Comparison of ENCODE assay signal across 8 cellular contexts in the genomic region with DNA sequence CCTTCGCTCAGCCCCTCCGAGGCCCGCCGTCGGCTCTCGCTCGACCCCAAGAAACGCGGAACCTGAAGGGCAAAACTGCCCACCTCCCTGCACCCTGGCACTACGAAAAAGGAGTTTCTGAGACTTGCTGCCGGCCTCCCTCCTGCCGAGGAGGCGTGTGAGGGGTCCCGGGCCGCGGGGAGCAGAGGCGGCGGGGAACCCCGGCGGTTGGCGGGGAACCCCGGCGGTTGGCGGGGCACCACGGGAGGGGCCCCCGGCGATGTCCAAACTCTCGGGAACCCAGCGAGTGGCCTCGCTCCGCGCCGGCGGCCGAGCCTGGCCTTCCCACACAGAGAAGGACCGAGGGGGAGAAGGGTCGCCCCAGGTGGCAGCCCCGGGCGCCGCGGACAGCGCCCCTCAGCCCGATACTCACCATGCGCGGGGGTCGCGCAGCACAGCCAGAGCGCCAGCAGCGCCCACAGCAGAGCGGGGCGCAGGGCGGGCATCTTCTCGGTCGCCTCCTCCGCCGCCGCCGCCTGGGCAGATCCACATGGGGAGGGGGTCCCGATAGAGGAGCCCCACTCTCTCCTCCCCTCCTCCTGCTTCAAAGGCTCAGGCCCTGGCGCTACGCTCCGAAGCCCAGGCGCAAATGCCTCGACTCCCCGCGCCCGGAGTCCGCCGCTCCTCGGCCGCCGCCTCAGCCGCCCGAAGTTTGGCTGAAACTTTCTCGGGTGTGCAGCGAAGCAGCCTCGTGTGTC.
DNase-seq lines count a peak whose midpoint lies in the region; ATAC-seq and TF ChIP-seq lines count a peak whose summit lies in the region.
"Not testable (repeated sequence)": the region's sequence is repeated elsewhere in the genome, so short reads cannot be mapped to it uniquely, and the experiment has no call there.

No MANE protein-coding gene starts in this region.

- H3K27me3 Mint-ChIP-seq in activated CD4-positive, alpha-beta T cell treated with anti-CD3 and anti-CD28 coated beads, Interleukin-2, amount 10 ng/mL, durations not matched to agents 24 days and 14 days; activated naive CD8-positive, alpha-beta T cell treated with anti-CD3 and anti-CD28 coated beads, Interleukin-2, amount 50 U/mL, for 24 hours; type B pancreatic cell: not testable (repeated sequence)

- H3K9me3 Mint-ChIP-seq in activated CD4-positive, alpha-beta T cell treated with anti-CD3 and anti-CD28 coated beads, Interleukin-2, amount 10 ng/mL, durations not matched to agents 24 days and 14 days; activated naive CD8-positive, alpha-beta T cell treated with anti-CD3 and anti-CD28 coated beads, Interleukin-2, amount 50 U/mL, for 24 hours; type B pancreatic cell: not testable (repeated sequence)

- peak; percentile 84 for DNase-seq in activated CD4-positive, alpha-beta T cell treated with anti-CD3 and anti-CD28 coated beads, Interleukin-2, amount 10 ng/mL, durations not matched to agents 24 days and 14 days
- peak; percentile 54 for DNase-seq in activated naive CD8-positive, alpha-beta T cell treated with anti-CD3 and anti-CD28 coated beads, Interleukin-2, amount 50 U/mL, for 24 hours
- DNase-seq in fibroblast of mammary gland (ENCODE audit: low read depth) = not testable (repeated sequence)
- peak in 2 of 3 donors; percentile 48 to 71 for DNase-seq in right lobe of liver
- peak; percentile 73 for DNase-seq in posterior vena cava (ENCODE audit: low spot score)
- DNase-seq in type B pancreatic cell (ENCODE audit: extremely low spot score, unreplicated experiment) = peak; percentile 77

- peak overlapping the region; percentile 52; the same call in 1 of the 2 replicates for H3K9ac ChIP-seq in OCI-LY1 (ENCODE audit: low read length)

- H3K9me3 ChIP-seq in OCI-LY1 (ENCODE audit: low read length); right lobe of liver: not testable (repeated sequence)

- not testable (repeated sequence) for TF ChIP-seq CTCF in OCI-LY1 (IDR thresholded peaks at IDR 0.05; ENCODE audit: low read length); fibroblast of mammary gland (conservative IDR thresholded peaks at IDR 0.05; ENCODE audit: control insufficient read depth, insufficient read depth, low read depth, low read length); right lobe of liver (IDR thresholded peaks at IDR 0.05); type B pancreatic cell (conservative IDR thresholded peaks at IDR 0.05)

- H3K4me3 ChIP-seq in OCI-LY1 (ENCODE audit: low read depth, low read length, poor library complexity, severe bottlenecking) (peak overlapping the region; percentile 58), fibroblast of mammary gland (ENCODE audit: control insufficient read depth, low read depth, low read length) (peak overlapping the region; percentile 47), right lobe of liver (peak overlapping the region in 1 of 3 donors; percentile 64)

- H3K4me1 ChIP-seq in OCI-LY1 (ENCODE audit: insufficient read depth, low read length, severe bottlenecking); right lobe of liver: not testable (repeated sequence)

- not testable (repeated sequence) for H3K36me3 ChIP-seq in OCI-LY1 (ENCODE audit: insufficient read depth, low read length); right lobe of liver

- not testable (repeated sequence) for H3K79me2 ChIP-seq in OCI-LY1 (ENCODE audit: insufficient read depth, low read length)

- peak; percentile 61 for ATAC-seq in activated naive CD8-positive, alpha-beta T cell treated with anti-CD3 and anti-CD28 coated beads, Interleukin-2, amount 50 U/mL, for 24 hours
- peak in 2 of 4 donors; percentile 42 to 67 for ATAC-seq in right lobe of liver

- not testable (repeated sequence) for H3K27me3 ChIP-seq in OCI-LY1 (ENCODE audit: insufficient read depth, low read length); right lobe of liver

- WGBS in right lobe of liver (ENCODE audit: insufficient coverage, low coverage, low lambda C conversion rate, missing lambda C conversion rate) = 2% methylated on average over 7 of the region's 77 CpGs

- peak overlapping the region; percentile 73 for H3K27ac Mint-ChIP-seq in activated CD4-positive, alpha-beta T cell treated with anti-CD3 and anti-CD28 coated beads, Interleukin-2, amount 10 ng/mL, durations not matched to agents 24 days and 14 days
- not testable (repeated sequence) for H3K27ac Mint-ChIP-seq in activated naive CD8-positive, alpha-beta T cell treated with anti-CD3 and anti-CD28 coated beads, Interleukin-2, amount 50 U/mL, for 24 hours; type B pancreatic cell

- H3K27ac ChIP-seq in OCI-LY1 (ENCODE audit: low read depth, low read length, poor library complexity, severe bottlenecking) = not testable (repeated sequence)
- peak overlapping the region in 1 of 3 donors; percentile 67 for H3K27ac ChIP-seq in right lobe of liver

- not testable (repeated sequence) for H2AFZ ChIP-seq in OCI-LY1 (ENCODE audit: low read length)

- H3K9me2 ChIP-seq in OCI-LY1 (ENCODE audit: low read depth, low read length) = not testable (repeated sequence)

- H3F3A ChIP-seq in OCI-LY1 (ENCODE audit: insufficient read depth, low read length) = not testable (repeated sequence)

- intact Hi-C loops in activated CD4-positive, alpha-beta T cell treated with anti-CD3 and anti-CD28 coated beads, Interleukin-2, amount 10 ng/mL, durations not matched to agents 24 days and 14 days (cut with micrococcal nuclease); right lobe of liver (cut with DNase I); posterior vena cava (cut with DNase I): not testable (repeated sequence)

- H3K4me1 Mint-ChIP-seq in activated CD4-positive, alpha-beta T cell treated with anti-CD3 and anti-CD28 coated beads, Interleukin-2, amount 10 ng/mL, durations not matched to agents 24 days and 14 days; activated naive CD8-positive, alpha-beta T cell treated with anti-CD3 and anti-CD28 coated beads, Interleukin-2, amount 50 U/mL, for 24 hours; type B pancreatic cell (ENCODE audit: unreplicated experiment): not testable (repeated sequence)

- TF ChIP-seq POLR2A in GM19099 (IDR thresholded peaks at IDR 0.05; ENCODE audit: extremely low read depth, insufficient read length, low read depth) = peak; percentile 36
- peak; percentile 70 for TF ChIP-seq POLR2A in right lobe of liver (IDR thresholded peaks at IDR 0.05)

- H3K4me2 ChIP-seq in OCI-LY1 (ENCODE audit: low read length) = peak overlapping the region; percentile 32; the same call in 1 of the 2 replicates

- not testable (repeated sequence) for H3K36me3 Mint-ChIP-seq in activated CD4-positive, alpha-beta T cell treated with anti-CD3 and anti-CD28 coated beads, Interleukin-2, amount 10 ng/mL, durations not matched to agents 24 days and 14 days (ENCODE audit: low read depth); activated naive CD8-positive, alpha-beta T cell treated with anti-CD3 and anti-CD28 coated beads, Interleukin-2, amount 50 U/mL, for 24 hours (ENCODE audit: low read depth); type B pancreatic cell

- H3K4me3 Mint-ChIP-seq in activated CD4-positive, alpha-beta T cell treated with anti-CD3 and anti-CD28 coated beads, Interleukin-2, amount 10 ng/mL, durations not matched to agents 24 days and 14 days = peak overlapping the region; percentile 76
- peak overlapping the region; percentile 73 for H3K4me3 Mint-ChIP-seq in activated naive CD8-positive, alpha-beta T cell treated with anti-CD3 and anti-CD28 coated beads, Interleukin-2, amount 50 U/mL, for 24 hours
- peak overlapping the region; percentile 78 for H3K4me3 Mint-ChIP-seq in type B pancreatic cell

- H4K20me1 ChIP-seq in OCI-LY1 (ENCODE audit: insufficient read depth, low read length) = not testable (repeated sequence)
